26 cellular contexts compared by ENCODE assay signal in the genomic region with DNA sequence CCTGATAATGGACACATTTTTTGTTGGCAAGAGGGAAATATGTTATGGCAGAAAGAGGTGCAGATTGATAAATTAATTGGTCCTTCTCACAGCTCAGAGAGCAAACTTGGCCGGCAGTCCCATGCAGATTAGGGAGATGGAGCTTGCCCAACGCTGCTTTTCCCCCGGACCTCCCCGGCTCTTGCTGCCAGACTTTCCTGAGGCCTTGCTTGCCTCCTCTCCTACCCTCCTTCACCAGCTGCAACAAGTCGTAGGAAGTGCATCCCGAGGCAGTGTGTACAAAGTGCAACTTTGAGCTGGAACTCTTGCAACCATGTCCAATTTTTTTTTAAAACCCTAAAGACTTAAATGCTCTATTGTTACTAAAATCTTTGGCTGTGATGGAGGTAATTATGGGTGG.
A peak's percentile ranks its signal among the peaks of the same experiment; 100 is the strongest.
DNase-seq lines count a peak whose midpoint lies in the region; ATAC-seq, FAIRE-seq and TF ChIP-seq lines count a peak whose summit lies in the region.
"Had no signal": no experiment of that assay in that cellular context is flagged by ENCODE, and none has a peak within 500 bp of the region (broad histone marks: within the 10 kb centered on the region; RNA-seq: fewer than 3 reads in every experiment).

No MANE protein-coding gene starts in this region.

- no peak overlapping the region for H3K4me3 Mint-ChIP-seq in dendritic cell treated with granulocyte-macrophage colony-stimulating factor and Interleukin-4, amounts not matched to agents 40 ng/mL and 50 ng/mL, for 4 days
- no peak overlapping the region for H3K4me3 Mint-ChIP-seq in nephron
- H3K4me3 Mint-ChIP-seq: CD14-positive monocyte; CD4-positive, alpha-beta T cell; CD8-positive, alpha-beta memory T cell; HFFc6 had no signal

- no peak overlapping the region for H3K4me2 ChIP-seq in mesenchymal stem cell (ENCODE audit: low read length, poor library complexity, severe bottlenecking)
- H3K4me2 ChIP-seq: A549; BLaER1 treated with 17β-estradiol and CSF1 and Interleukin-3, amounts not matched to agents 10 nM and 100 nM had no signal

- no peak overlapping the region for H2BK12ac ChIP-seq in mesenchymal stem cell (ENCODE audit: low read length in 2 of 2)

- no peak overlapping the region for H3K23ac ChIP-seq in mesenchymal stem cell (ENCODE audit: low read length in 2 of 2)

- no peak overlapping the region for H3K27ac ChIP-seq in mesenchymal stem cell (ENCODE audit: low read length, poor library complexity, severe bottlenecking)
- H3K27ac ChIP-seq: A549; BLaER1 treated with 17β-estradiol and CSF1 and Interleukin-3, amounts not matched to agents 10 nM and 100 nM had no signal

- no peak overlapping the region for H2AFZ ChIP-seq in mesenchymal stem cell (ENCODE audit: low read depth, low read length)

- intact Hi-C loops in dendritic cell treated with granulocyte-macrophage colony-stimulating factor and Interleukin-4, amounts not matched to agents 40 ng/mL and 50 ng/mL, for 4 days (cut with micrococcal nuclease), result no loop called here

- no peak overlapping the region for H4K91ac ChIP-seq in mesenchymal stem cell (ENCODE audit: low read length)

- H3K9ac ChIP-seq in mesenchymal stem cell (ENCODE audit: low read length), result no peak overlapping the region
- H3K9ac ChIP-seq: BLaER1 treated with 17β-estradiol and CSF1 and Interleukin-3, amounts not matched to agents 10 nM and 100 nM had no signal

- H2BK120ac ChIP-seq in mesenchymal stem cell (ENCODE audit: low read depth, low read length), result no peak overlapping the region

- TF ChIP-seq CTCF in nephron (IDR thresholded peaks at IDR 0.05; ENCODE audit: unreplicated experiment in 3 of 3), result no peak

- H3K14ac ChIP-seq in mesenchymal stem cell (ENCODE audit: low read length in 2 of 2), result no peak overlapping the region

- H3K36me3 Mint-ChIP-seq in dendritic cell treated with granulocyte-macrophage colony-stimulating factor and Interleukin-4, amounts not matched to agents 40 ng/mL and 50 ng/mL, for 4 days (ENCODE audit: low read depth), result no peaks in the 10 kb centered on the region
- no peaks in the 10 kb centered on the region for H3K36me3 Mint-ChIP-seq in nephron (ENCODE audit: low read depth)
- H3K36me3 Mint-ChIP-seq: CD8-positive, alpha-beta memory T cell had no signal

- H3K9me3 ChIP-seq in mesenchymal stem cell (ENCODE audit: control insufficient read depth, low read length), result no peaks in the 10 kb centered on the region
- H3K9me3 ChIP-seq: A549; BE2C; BLaER1 treated with 17β-estradiol and CSF1 and Interleukin-3, amounts not matched to agents 10 nM and 100 nM; HAP-1 had no signal

- no peak overlapping the region for H2AK5ac ChIP-seq in mesenchymal stem cell (ENCODE audit: low read length, severe bottlenecking)

- H3K4ac ChIP-seq in mesenchymal stem cell (ENCODE audit: low read depth in 1 of 2, low read length in 2 of 2), result no peak overlapping the region

- no peaks in the 10 kb centered on the region for H3K79me1 ChIP-seq in mesenchymal stem cell (replicated peaks; ENCODE audit: low read length, poor library complexity, severe bottlenecking)

- H3K18ac ChIP-seq in mesenchymal stem cell (ENCODE audit: low read depth in 1 of 2, low read length in 2 of 2), result no peak overlapping the region

- no peak overlapping the region for H2BK15ac ChIP-seq in mesenchymal stem cell (ENCODE audit: low read depth, poor library complexity, severe bottlenecking)

- peaks cover 34% of the 10 kb centered on the region for H3K4me1 Mint-ChIP-seq in dendritic cell treated with granulocyte-macrophage colony-stimulating factor and Interleukin-4, amounts not matched to agents 40 ng/mL and 50 ng/mL, for 4 days (ENCODE audit: low read depth)
- H3K4me1 Mint-ChIP-seq in nephron, result peaks cover 50% of the 10 kb centered on the region
- H3K4me1 Mint-ChIP-seq: CD8-positive, alpha-beta memory T cell had no signal

- DNase-seq in NCI-H446 (lab: John Stamatoyannopoulos, UW) (peak; percentile 56 to 68), urothelium cell line (ENCODE audit: low spot score) (no peak), GM19239 (ENCODE audit: insufficient read length, low spot score) (no peak), mesenchymal stem cell (no peak)
- DNase-seq: 8988T; ACHN; AML-193; BE2C; CD4-positive, alpha-beta T cell; CD8-positive, alpha-beta memory T cell; DMS 273 treated with DMSO at 0.1 percent for 48 hours; DMS79; EL; GDM1; GOT3; HFFc6 had no signal

- no peaks in the 10 kb centered on the region for H3K36me3 ChIP-seq in mesenchymal stem cell (ENCODE audit: control insufficient read depth in 1 of 2, insufficient read depth in 2 of 2, low read depth in 1 of 2, low read length in 2 of 2)
- H3K36me3 ChIP-seq: BE2C; BLaER1 treated with 17β-estradiol and CSF1 and Interleukin-3, amounts not matched to agents 10 nM and 100 nM; HAP-1 had no signal

- no peak overlapping the region for H4K8ac ChIP-seq in mesenchymal stem cell (ENCODE audit: low read length)

- H3K4me3 ChIP-seq in mesenchymal stem cell (ENCODE audit: insufficient read depth in 1 of 2, low read depth in 1 of 2, low read length in 2 of 2), result no peak overlapping the region
- H3K4me3 ChIP-seq: A549; BLaER1 treated with 17β-estradiol and CSF1 and Interleukin-3, amounts not matched to agents 10 nM and 100 nM; GM12878; HAP-1 had no signal

- H3K27me3 Mint-ChIP-seq in dendritic cell treated with granulocyte-macrophage colony-stimulating factor and Interleukin-4, amounts not matched to agents 40 ng/mL and 50 ng/mL, for 4 days, result no peaks in the 10 kb centered on the region
- H3K27me3 Mint-ChIP-seq in nephron (ENCODE audit: low read depth), result peaks cover 11% of the 10 kb centered on the region

- peak; percentile 13 for FAIRE-seq in urothelium cell line (lab: Jason Lieb, UNC)
- FAIRE-seq in GM19239 (lab: Jason Lieb, UNC), result no peak
- FAIRE-seq: A549, D721Med, GM12878, H54 had no signal

- ATAC-seq in GM21825 (IDR thresholded peaks at IDR 0.05; ENCODE audit: unreplicated experiment), result no peak
- ATAC-seq: A549, GM12878 had no signal

- H3K9me3 Mint-ChIP-seq in dendritic cell treated with granulocyte-macrophage colony-stimulating factor and Interleukin-4, amounts not matched to agents 40 ng/mL and 50 ng/mL, for 4 days, result no peaks in the 10 kb centered on the region
- peaks cover 2% of the 10 kb centered on the region for H3K9me3 Mint-ChIP-seq in nephron
- H3K9me3 Mint-ChIP-seq: CD4-positive, alpha-beta T cell; HFFc6 had no signal

- no peaks in the 10 kb centered on the region for H3K4me1 ChIP-seq in mesenchymal stem cell (ENCODE audit: control insufficient read depth, insufficient read depth, low read depth, low read length)
- H3K4me1 ChIP-seq: A549, HAP-1 had no signal

- H3K27ac Mint-ChIP-seq in dendritic cell treated with granulocyte-macrophage colony-stimulating factor and Interleukin-4, amounts not matched to agents 40 ng/mL and 50 ng/mL, for 4 days, result peak overlapping the region; percentile 16
- H3K27ac Mint-ChIP-seq in nephron, result peak overlapping the region; percentile 17 to 70 (median 62)
- H3K27ac Mint-ChIP-seq: CD14-positive monocyte; CD4-positive, alpha-beta T cell; CD8-positive, alpha-beta memory T cell; HFFc6 had no signal

- 77% methylated on average over 6 of the region's 6 CpGs for WGBS in mesenchymal stem cell

- H2BK5ac ChIP-seq in mesenchymal stem cell (ENCODE audit: low read depth, low read length, poor library complexity, severe bottlenecking), result no peak overlapping the region

- peaks cover 0 to 17% of the 10 kb centered on the region in 2 experiments for H3K27me3 ChIP-seq in mesenchymal stem cell (ENCODE audit: control insufficient read depth in 1 of 2, insufficient read depth in 1 of 2, low read length in 2 of 2)
- H3K27me3 ChIP-seq: BE2C; BLaER1 treated with 17β-estradiol and CSF1 and Interleukin-3, amounts not matched to agents 10 nM and 100 nM had no signal

Comparison
In these comparisons a context has a peak if more than half of its experiments do, and no peak if none do; other contexts are left out.
1. DNase-seq: peak in NCI-H446 (2 of 2); none in urothelium cell line (single experiment), GM19239 (single experiment) and mesenchymal stem cell (single experiment).